ENCODE assay signal across 19 cellular contexts in genomic region chr2:105778344-105778607, GRCh38. TPM values are rescaled to one million over a fixed set of nuclear protein-coding genes. Genes with fewer than 3 reads are reported as not detected.
DNase-seq lines count a peak whose midpoint lies in the region; ATAC-seq and TF ChIP-seq lines count a peak whose summit lies in the region.
"Had no signal": no experiment of that assay in that cellular context is flagged by ENCODE, and none has a peak within 500 bp of the region (broad histone marks: within the 10 kb centered on the region; RNA-seq: fewer than 3 reads in every experiment).

No MANE protein-coding gene starts in this region.

- no peaks in the 10 kb centered on the region for H3K27me3 Mint-ChIP-seq in activated naive CD4-positive, alpha-beta T cell treated with anti-CD3 and anti-CD28 coated beads, Interleukin-2, amount 10 ng/mL, durations not matched to agents 7 days and 5 days
- H3K27me3 Mint-ChIP-seq in T-cell (no peaks in the 10 kb centered on the region), endodermal cell (ENCODE audit: insufficient read depth) (no peaks in the 10 kb centered on the region)
- no peaks in the 10 kb centered on the region for H3K27me3 Mint-ChIP-seq in stimulated activated naive CD8-positive, alpha-beta T cell treated with anti-CD3 and anti-CD28 coated beads, Interleukin-15, amount 100 ng/mL, for 72 hours
- H3K27me3 Mint-ChIP-seq: brain had no signal

- WGBS in endodermal cell (ENCODE audit: insufficient coverage in 1 of 2, insufficient read length in 1 of 2), 2 experiments, result 83 to 100% methylated on average over 3 to 4 of the region's 4 CpGs

- H3K9me3 ChIP-seq in endodermal cell (ENCODE audit: control insufficient read depth, low read length), result no peaks in the 10 kb centered on the region
- H3K9me3 ChIP-seq: MG63, stomach, uterus had no signal

- peaks cover 58% of the 10 kb centered on the region for H3K36me3 Mint-ChIP-seq in activated naive CD4-positive, alpha-beta T cell treated with anti-CD3 and anti-CD28 coated beads, Interleukin-2, amount 10 ng/mL, durations not matched to agents 7 days and 5 days
- H3K36me3 Mint-ChIP-seq in T-cell (peaks cover 19% of the 10 kb centered on the region), endodermal cell (ENCODE audit: low read depth) (peaks cover 11% of the 10 kb centered on the region)

- no peak overlapping the region for H3K27ac ChIP-seq in endodermal cell (ENCODE audit: low read depth, low read length)
- H3K27ac ChIP-seq: stomach, uterus had no signal

- no peak overlapping the region for H3K9ac ChIP-seq in endodermal cell (ENCODE audit: extremely low read depth, low read length, poor library complexity, severe bottlenecking)

- no peak overlapping the region for H3K4me3 Mint-ChIP-seq in activated naive CD4-positive, alpha-beta T cell treated with anti-CD3 and anti-CD28 coated beads, Interleukin-2, amount 10 ng/mL, durations not matched to agents 7 days and 5 days
- peak overlapping the region; percentile 6 to 82 (median 67) for H3K4me3 Mint-ChIP-seq in T-cell
- no peak overlapping the region for H3K4me3 Mint-ChIP-seq in endodermal cell
- peak overlapping the region; percentile 23 to 75 for H3K4me3 Mint-ChIP-seq in stimulated activated naive CD8-positive, alpha-beta T cell treated with anti-CD3 and anti-CD28 coated beads, Interleukin-15, amount 100 ng/mL, for 72 hours
- H3K4me3 Mint-ChIP-seq: brain, H9 had no signal

- ATAC-seq in T-cell (replicated peaks in 1 of 4) (no peak), GM19452 (IDR thresholded peaks at IDR 0.05; ENCODE audit: unreplicated experiment) (no peak)
- no peak for ATAC-seq in stimulated activated naive CD8-positive, alpha-beta T cell treated with anti-CD3 and anti-CD28 coated beads, Interleukin-15, amount 100 ng/mL, for 72 hours

- CTCF ChIA-PET in activated naive CD4-positive, alpha-beta T cell treated with anti-CD3 and anti-CD28 coated beads, Interleukin-2, amount 10 ng/mL, durations not matched to agents 7 days and 5 days (lab: Charles Lee), result interaction anchor here (1.0 to 2.6 kb wide), 5 partner anchors 9 to 308 kb away, joined by 3 to 12 read pairs (median 6); no protein-coding TSS in a partner anchor
- CTCF ChIA-PET in T-cell (lab: Charles Lee), result interaction anchor here (0.6 to 3.2 kb wide), 3 partner anchors 10 to 202 kb away, joined by 3 to 16 read pairs (median 8); no protein-coding TSS in a partner anchor

- no peak overlapping the region for H3K4me3 ChIP-seq in endodermal cell (ENCODE audit: low read length)
- H3K4me3 ChIP-seq: MG63, stomach, uterus had no signal

- no peaks in the 10 kb centered on the region for H3K4me1 ChIP-seq in endodermal cell (ENCODE audit: control insufficient read depth, insufficient read depth, low read length)
- H3K4me1 ChIP-seq: uterus had no signal

- peak overlapping the region; percentile 50 for H3K27ac Mint-ChIP-seq in activated naive CD4-positive, alpha-beta T cell treated with anti-CD3 and anti-CD28 coated beads, Interleukin-2, amount 10 ng/mL, durations not matched to agents 7 days and 5 days
- peak overlapping the region; percentile 88 to 98 for H3K27ac Mint-ChIP-seq in T-cell
- H3K27ac Mint-ChIP-seq in endodermal cell, result no peak overlapping the region
- peak overlapping the region in 1 of 2 donors; percentile 59 for H3K27ac Mint-ChIP-seq in stimulated activated naive CD8-positive, alpha-beta T cell treated with anti-CD3 and anti-CD28 coated beads, Interleukin-15, amount 100 ng/mL, for 72 hours

- H3K27me3 ChIP-seq in endodermal cell (ENCODE audit: control insufficient read depth, insufficient read depth, low read length, poor library complexity, severe bottlenecking), result no peaks in the 10 kb centered on the region
- H3K27me3 ChIP-seq: MG63, stomach, uterus had no signal

- TF ChIP-seq CTCF in endodermal cell (conservative IDR thresholded peaks at IDR 0.05), result no peak

- no peak for DNase-seq in activated naive CD4-positive, alpha-beta T cell treated with anti-CD3 and anti-CD28 coated beads, Interleukin-2, amount 10 ng/mL, durations not matched to agents 7 days and 5 days
- no peak for DNase-seq in activated naive CD4-positive, alpha-beta T cell treated with anti-CD3 and anti-CD28 coated beads, Interleukin-2, amount 50 U/mL, for 16 hours
- no peak for DNase-seq in T-cell
- DNase-seq in endodermal cell, result peak; percentile 32
- no peak for DNase-seq in stimulated activated naive CD8-positive, alpha-beta T cell treated with anti-CD3 and anti-CD28 coated beads, Interleukin-15, amount 100 ng/mL, for 72 hours
- DNase-seq in mucosa of gallbladder (ENCODE audit: low spot score), result no peak
- no peak for DNase-seq in A172 (ENCODE audit: low spot score)
- DNase-seq: activated naive CD4-positive, alpha-beta T cell treated with Interleukin-2 at 50 U/mL for 16 hours; dermis blood vessel endothelial cell; H9; kidney glomerular epithelial cell; MG63; NCI-H1694; NCI-H345; retina; uterus had no signal

- POLR2A ChIA-PET in T-cell (lab: Charles Lee), result interaction anchor here in 1 of 2 donors (1.9 kb wide), 1 partner anchor 31 kb away, joined by 5 read pairs; no protein-coding TSS in a partner anchor

- H3K9me3 Mint-ChIP-seq in activated naive CD4-positive, alpha-beta T cell treated with anti-CD3 and anti-CD28 coated beads, Interleukin-2, amount 10 ng/mL, durations not matched to agents 7 days and 5 days, result no peaks in the 10 kb centered on the region
- H3K9me3 Mint-ChIP-seq in T-cell (no peaks in the 10 kb centered on the region), endodermal cell (no peaks in the 10 kb centered on the region)
- no peaks in the 10 kb centered on the region for H3K9me3 Mint-ChIP-seq in stimulated activated naive CD8-positive, alpha-beta T cell treated with anti-CD3 and anti-CD28 coated beads, Interleukin-15, amount 100 ng/mL, for 72 hours
- H3K9me3 Mint-ChIP-seq: brain, H9 had no signal

- H3K4me1 Mint-ChIP-seq in activated naive CD4-positive, alpha-beta T cell treated with anti-CD3 and anti-CD28 coated beads, Interleukin-2, amount 10 ng/mL, durations not matched to agents 7 days and 5 days, result peaks cover 94% of the 10 kb centered on the region
- H3K4me1 Mint-ChIP-seq in T-cell (peaks cover 95 to 98% (median 98%) of the 10 kb centered on the region in 3 donors), endodermal cell (peaks cover 31% of the 10 kb centered on the region)
- peaks cover 100% of the 10 kb centered on the region for H3K4me1 Mint-ChIP-seq in stimulated activated naive CD8-positive, alpha-beta T cell treated with anti-CD3 and anti-CD28 coated beads, Interleukin-15, amount 100 ng/mL, for 72 hours

- peaks cover 17% of the 10 kb centered on the region for H3K36me3 ChIP-seq in endodermal cell (ENCODE audit: control insufficient read depth, insufficient read depth, low read length)
- H3K36me3 ChIP-seq: MG63, uterus had no signal

RNA-seq across cellular contexts. Expression of gene NCK2, which starts 33.6 kb away (rescaled TPM):
- total RNA-seq in T-cell, result 100 to 1,000 TPM in 4 of 5 donors, 10 to 100 TPM in 1; 97.7 to 154 (median 120) TPM
- total RNA-seq in endodermal cell, result 10 to 100 TPM; 58.9 to 63.8 TPM
- polyA plus RNA-seq in endodermal cell (2013, experiment 1 of 2), result 58.3 TPM
- 54.9 TPM for polyA plus RNA-seq in endodermal cell (2013, experiment 2 of 2)
- total RNA-seq in mucosa of gallbladder, result 160 TPM
- 29.1 and 44.0 TPM in 2 replicates for total RNA-seq in A172 (2014; rRNA removed; shearing (Covaris generic))

Comparison
In these comparisons a context has a peak if more than half of its experiments do, and no peak if none do; other contexts are left out.
1. H3K4me3 Mint-ChIP-seq: peak in T-cell (3 of 3) and stimulated activated naive CD8-positive, alpha-beta T cell treated with anti-CD3 and anti-CD28 coated beads, Interleukin-15, amount 100 ng/mL, for 72 hours (2 of 2); none in activated naive CD4-positive, alpha-beta T cell treated with anti-CD3 and anti-CD28 coated beads, Interleukin-2, amount 10 ng/mL, durations not matched to agents 7 days and 5 days (single experiment) and endodermal cell (single experiment).